Comparison of ENCODE assay signal across 16 cellular contexts in the genomic region with DNA sequence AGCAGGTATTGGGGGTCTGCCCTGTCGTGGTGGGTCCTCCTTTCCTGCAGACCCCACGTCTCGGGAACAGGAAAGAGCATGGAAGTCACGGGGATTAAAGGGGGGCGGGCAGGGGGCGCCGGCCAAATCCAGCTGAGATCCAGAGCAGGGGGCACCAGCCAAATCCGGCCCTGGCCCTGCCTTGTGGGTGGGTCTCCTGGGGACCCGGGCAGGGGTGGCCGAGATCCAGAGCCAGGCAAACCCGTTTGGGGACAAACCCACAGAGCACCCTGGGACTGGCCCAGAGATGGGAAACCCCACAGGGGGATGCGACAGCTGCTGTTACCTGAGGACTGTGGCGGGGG. TPM values are rescaled to one million over a fixed set of nuclear protein-coding genes. Genes with fewer than 3 reads are reported as not detected.
DNase-seq lines count a peak whose midpoint lies in the region; ATAC-seq and TF ChIP-seq lines count a peak whose summit lies in the region.
"Had no signal": no experiment of that assay in that cellular context is flagged by ENCODE, and none has a peak within 500 bp of the region (broad histone marks: within the 10 kb centered on the region; RNA-seq: fewer than 3 reads in every experiment).

No MANE protein-coding gene starts in this region.

- peaks cover 0 to 13% of the 10 kb centered on the region in 2 donors for H3K4me1 ChIP-seq in right atrium auricular region

- no peaks in the 10 kb centered on the region for H3K27me3 ChIP-seq in right atrium auricular region
- H3K27me3 ChIP-seq: BE2C, MG63 had no signal

- intact Hi-C loops in cardiac septum (cut with DNase I) = no loop called here
- intact Hi-C loops in activated T-helper 2 cell treated with anti-CD3 and anti-CD28 coated beads, Interferon-gamma antibody, Interleukin-2, Interleukin-4, amounts not matched to agents 10 μg/mL and 5 μg/mL and 100 μg/mL, durations not matched to agents 14 hours and 24 hours and 36 hours (cut with micrococcal nuclease) = no loop called here

- H3K36me3 Mint-ChIP-seq in WTC11 (no peaks in the 10 kb centered on the region), osteocyte (ENCODE audit: unreplicated experiment) (peaks cover 3% of the 10 kb centered on the region)
- H3K36me3 Mint-ChIP-seq in activated T-helper 2 cell treated with anti-CD3 and anti-CD28 coated beads, Interferon-gamma antibody, Interleukin-2, Interleukin-4, amounts not matched to agents 10 μg/mL and 5 μg/mL and 100 μg/mL, durations not matched to agents 14 hours and 24 hours and 36 hours (ENCODE audit: low read depth) = no peaks in the 10 kb centered on the region

- no peaks in the 10 kb centered on the region for H3K36me3 ChIP-seq in right atrium auricular region
- H3K36me3 ChIP-seq: BE2C, MG63 had no signal

- ATAC-seq in WTC11 = no peak
- no peak for ATAC-seq in HG03460 (IDR thresholded peaks at IDR 0.05; ENCODE audit: unreplicated experiment)
- ATAC-seq: HepG2, PC-3 had no signal

- no peak overlapping the region for H3K4me3 Mint-ChIP-seq in WTC11
- H3K4me3 Mint-ChIP-seq in osteocyte (ENCODE audit: unreplicated experiment) = no peak overlapping the region
- no peak overlapping the region for H3K4me3 Mint-ChIP-seq in activated T-helper 2 cell treated with anti-CD3 and anti-CD28 coated beads, Interferon-gamma antibody, Interleukin-2, Interleukin-4, amounts not matched to agents 10 μg/mL and 5 μg/mL and 100 μg/mL, durations not matched to agents 14 hours and 24 hours and 36 hours (ENCODE audit: low read depth)

- peak overlapping the region; percentile 65; the same call in 1 of the 2 replicates for H3K27ac Mint-ChIP-seq in WTC11
- H3K27ac Mint-ChIP-seq in osteocyte (ENCODE audit: unreplicated experiment) = peak overlapping the region; percentile 38
- no peak overlapping the region for H3K27ac Mint-ChIP-seq in activated T-helper 2 cell treated with anti-CD3 and anti-CD28 coated beads, Interferon-gamma antibody, Interleukin-2, Interleukin-4, amounts not matched to agents 10 μg/mL and 5 μg/mL and 100 μg/mL, durations not matched to agents 14 hours and 24 hours and 36 hours

- DNase-seq in cardiac septum (ENCODE audit: low spot score) (peak; percentile 54), right atrium auricular region (ENCODE audit: low spot score) (no peak), WTC11 (ENCODE audit: low spot score) (no peak), osteocyte (ENCODE audit: extremely low spot score, unreplicated experiment) (no peak), DMS53 treated with DMSO at 0.1 percent for 48 hours (lab: John Stamatoyannopoulos, UW; ENCODE audit: unreplicated experiment) (no peak)
- no peak for DNase-seq in activated T-helper 2 cell treated with anti-CD3 and anti-CD28 coated beads, Interferon-gamma antibody, Interleukin-2, Interleukin-4, amounts not matched to agents 10 μg/mL and 5 μg/mL and 100 μg/mL, durations not matched to agents 14 hours and 24 hours and 36 hours (ENCODE audit: low spot score)
- DNase-seq: MG63, NCI-H1105, NCI-H1694 treated with DMSO at 0.1 percent for 48 hours, NCI-H69, PC-3 had no signal

- TF ChIP-seq CTCF in right atrium auricular region (IDR thresholded peaks at IDR 0.05) (no peak), WTC11 (IDR thresholded peaks at IDR 0.05) (no peak), osteocyte (IDR thresholded peaks at IDR 0.05) (no peak)

- CTCF ChIA-PET in WTC11 (lab: Charles Lee) = no interaction called here

- no peaks in the 10 kb centered on the region for H3K9me3 ChIP-seq in right atrium auricular region
- H3K9me3 ChIP-seq: BE2C, MG63 had no signal

- no peak overlapping the region for H3K4me3 ChIP-seq in right atrium auricular region
- H3K4me3 ChIP-seq: MG63 had no signal

- no peaks in the 10 kb centered on the region for H3K27me3 Mint-ChIP-seq in WTC11 (ENCODE audit: low read depth)
- H3K27me3 Mint-ChIP-seq in osteocyte (ENCODE audit: unreplicated experiment) = no peaks in the 10 kb centered on the region
- H3K27me3 Mint-ChIP-seq in activated T-helper 2 cell treated with anti-CD3 and anti-CD28 coated beads, Interferon-gamma antibody, Interleukin-2, Interleukin-4, amounts not matched to agents 10 μg/mL and 5 μg/mL and 100 μg/mL, durations not matched to agents 14 hours and 24 hours and 36 hours (ENCODE audit: low read depth) = no peaks in the 10 kb centered on the region

- no peaks in the 10 kb centered on the region for H3K4me1 Mint-ChIP-seq in WTC11
- peaks cover 9% of the 10 kb centered on the region for H3K4me1 Mint-ChIP-seq in osteocyte (ENCODE audit: unreplicated experiment)
- H3K4me1 Mint-ChIP-seq in activated T-helper 2 cell treated with anti-CD3 and anti-CD28 coated beads, Interferon-gamma antibody, Interleukin-2, Interleukin-4, amounts not matched to agents 10 μg/mL and 5 μg/mL and 100 μg/mL, durations not matched to agents 14 hours and 24 hours and 36 hours (ENCODE audit: low read depth) = no peaks in the 10 kb centered on the region

- POLR2A ChIA-PET in WTC11 (lab: Charles Lee) = no interaction called here

- H3K27ac ChIP-seq in right atrium auricular region = no peak overlapping the region
- H3K27ac ChIP-seq: KMS-11 had no signal

- no peaks in the 10 kb centered on the region for H3K9me3 Mint-ChIP-seq in WTC11
- H3K9me3 Mint-ChIP-seq in osteocyte (ENCODE audit: unreplicated experiment) = no peaks in the 10 kb centered on the region
- no peaks in the 10 kb centered on the region for H3K9me3 Mint-ChIP-seq in activated T-helper 2 cell treated with anti-CD3 and anti-CD28 coated beads, Interferon-gamma antibody, Interleukin-2, Interleukin-4, amounts not matched to agents 10 μg/mL and 5 μg/mL and 100 μg/mL, durations not matched to agents 14 hours and 24 hours and 36 hours

TF ChIP-seq in WTC11, 78 proteins besides CTCF, POLR2A, EP300 and RAD21:
- TF ChIP-seq ZNF396 (CRISPR knock-in tag; IDR thresholded peaks at IDR 0.05; ENCODE audit: borderline replicate concordance) = no peak
- TF ChIP-seq, protein P1, sequence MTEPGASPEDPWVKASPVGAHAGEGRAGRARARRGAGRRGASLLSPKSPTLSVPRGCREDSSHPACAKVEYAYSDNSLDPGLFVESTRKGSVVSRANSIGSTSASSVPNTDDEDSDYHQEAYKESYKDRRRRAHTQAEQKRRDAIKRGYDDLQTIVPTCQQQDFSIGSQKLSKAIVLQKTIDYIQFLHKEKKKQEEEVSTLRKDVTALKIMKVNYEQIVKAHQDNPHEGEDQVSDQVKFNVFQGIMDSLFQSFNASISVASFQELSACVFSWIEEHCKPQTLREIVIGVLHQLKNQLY (CRISPR knock-in tag; IDR thresholded peaks at IDR 0.05) = no peak
- TF ChIP-seq, protein P2, sequence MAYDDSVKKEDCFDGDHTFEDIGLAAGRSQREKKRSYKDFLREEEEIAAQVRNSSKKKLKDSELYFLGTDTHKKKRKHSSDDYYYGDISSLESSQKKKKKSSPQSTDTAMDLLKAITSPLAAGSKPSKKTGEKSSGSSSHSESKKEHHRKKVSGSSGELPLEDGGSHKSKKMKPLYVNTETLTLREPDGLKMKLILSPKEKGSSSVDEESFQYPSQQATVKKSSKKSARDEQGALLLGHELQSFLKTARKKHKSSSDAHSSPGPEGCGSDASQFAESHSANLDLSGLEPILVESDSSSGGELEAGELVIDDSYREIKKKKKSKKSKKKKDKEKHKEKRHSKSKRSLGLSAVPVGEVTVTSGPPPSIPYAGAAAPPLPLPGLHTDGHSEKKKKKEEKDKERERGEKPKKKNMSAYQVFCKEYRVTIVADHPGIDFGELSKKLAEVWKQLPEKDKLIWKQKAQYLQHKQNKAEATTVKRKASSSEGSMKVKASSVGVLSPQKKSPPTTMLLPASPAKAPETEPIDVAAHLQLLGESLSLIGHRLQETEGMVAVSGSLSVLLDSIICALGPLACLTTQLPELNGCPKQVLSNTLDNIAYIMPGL (CRISPR knock-in tag; IDR thresholded peaks at IDR 0.05) = no peak
- TF ChIP-seq ATF1 (CRISPR knock-in tag; IDR thresholded peaks at IDR 0.05) = no peak
- TF ChIP-seq GABPB1 (CRISPR knock-in tag; IDR thresholded peaks at IDR 0.05) = no peak

RNA-seq across cellular contexts. Expression of a gene that starts 9.9 kb away (rescaled TPM):
- total RNA-seq in cardiac septum = not detected
- total RNA-seq in right atrium auricular region = not detected
- total RNA-seq in WTC11 (2021) = not detected in 3 replicates
- not detected in 2 replicates for total RNA-seq in osteocyte
- total RNA-seq in activated T-helper 2 cell treated with anti-CD3 and anti-CD28 coated beads, Interferon-gamma antibody, Interleukin-2, Interleukin-4, amounts not matched to agents 10 μg/mL and 5 μg/mL and 100 μg/mL, durations not matched to agents 14 hours and 24 hours and 36 hours = not detected in 2 replicates
- total RNA-seq: Daoy, HepG2 had no signal

RNA-seq across cellular contexts. Expression of a gene that starts 31.9 kb away (rescaled TPM):
- total RNA-seq in cardiac septum (5.4 TPM), right atrium auricular region (1 to 10 TPM; 4.4 to 4.6 TPM), WTC11 (2021) (13.9 to 17.8 TPM (median 14.0 TPM) in 3 replicates), osteocyte (16.9 and 17.9 TPM in 2 replicates)
- 20.5 and 22.1 TPM in 2 replicates for total RNA-seq in activated T-helper 2 cell treated with anti-CD3 and anti-CD28 coated beads, Interferon-gamma antibody, Interleukin-2, Interleukin-4, amounts not matched to agents 10 μg/mL and 5 μg/mL and 100 μg/mL, durations not matched to agents 14 hours and 24 hours and 36 hours
